In genomic region chr10:5534880-5535856, GRCh38 we compare ENCODE assay signal across 11 cellular contexts. TPM values are rescaled to one million over a fixed set of nuclear protein-coding genes. Genes with fewer than 3 reads are reported as not detected.
DNase-seq lines count a peak whose midpoint lies in the region; ATAC-seq, FAIRE-seq and TF ChIP-seq lines count a peak whose summit lies in the region.
"Had no signal": no experiment of that assay in that cellular context is flagged by ENCODE, and none has a peak within 500 bp of the region (broad histone marks: within the 10 kb centered on the region; RNA-seq: fewer than 3 reads in every experiment).

No MANE protein-coding gene starts in this region.

- H3K4me3 ChIP-seq in AG10803 (ENCODE audit: low read length) (no peak overlapping the region), epithelial cell of esophagus (ENCODE audit: low read length) (no peak overlapping the region), neutrophil (ENCODE audit: low read depth in 1 of 2, low read length in 1 of 2) (peak overlapping the region in 1 of 2 experiments; percentile 9), kidney (ENCODE audit: low read length in 2 of 2) (no peak overlapping the region)

- no peak for ATAC-seq in HG02852 (IDR thresholded peaks at IDR 0.05; ENCODE audit: unreplicated experiment)

- no peak for FAIRE-seq in kidney (lab: Jason Lieb, UNC)

- H3K36me3 ChIP-seq in neutrophil: no peaks in the 10 kb centered on the region
- no peaks in the 10 kb centered on the region for H3K36me3 ChIP-seq in kidney (ENCODE audit: control insufficient read depth in 1 of 2, insufficient read depth in 2 of 2, low read length in 2 of 2)

- intact Hi-C loops in kidney (cut with DNase I): no loop called here

- H3K27ac ChIP-seq in neutrophil: peak overlapping the region; percentile 71
- H3K27ac ChIP-seq in kidney (ENCODE audit: low read depth in 2 of 2, low read length in 2 of 2): no peak overlapping the region
- H3K27ac ChIP-seq: C4-2B had no signal

- DNase-seq in AG10803 (ENCODE audit: low read depth) (peak; percentile 91), NOMO-1 treated with DMSO at 0.1 percent for 48 hours (lab: John Stamatoyannopoulos, UW; ENCODE audit: unreplicated experiment) (peak; percentile 72), epithelial cell of esophagus (ENCODE audit: low read depth) (peak; percentile 56), NCI-H146 (lab: John Stamatoyannopoulos, UW) (no peak), kidney (no peak), RKO (ENCODE audit: low spot score) (no peak)
- DNase-seq: NCI-H748 treated with DMSO at 0.1 percent for 48 hours had no signal

- no peaks in the 10 kb centered on the region for H3K27me3 ChIP-seq in neutrophil

- H3K9ac ChIP-seq in kidney (ENCODE audit: low read length in 2 of 2): no peak overlapping the region

- H3K4me1 ChIP-seq in neutrophil (ENCODE audit: control insufficient read depth in 1 of 2, insufficient read depth in 1 of 2, low read depth in 1 of 2, low read length in 1 of 2) (peaks cover 43 to 44% of the 10 kb centered on the region in 2 experiments), kidney (ENCODE audit: control insufficient read depth in 1 of 2, insufficient read depth in 1 of 2, low read depth in 1 of 2, low read length in 2 of 2) (no peaks in the 10 kb centered on the region)

- H3K9me3 ChIP-seq in neutrophil (no peaks in the 10 kb centered on the region), kidney (ENCODE audit: control insufficient read depth in 1 of 2, low read length in 2 of 2) (no peaks in the 10 kb centered on the region)

- TF ChIP-seq CTCF in AG10803 (conservative IDR thresholded peaks at IDR 0.05; ENCODE audit: low read length) (no peak), epithelial cell of esophagus (IDR thresholded peaks at IDR 0.05; ENCODE audit: insufficient read depth, low read depth, low read length, missing control alignments) (no peak), neutrophil (IDR thresholded peaks at IDR 0.05) (no peak), kidney (IDR thresholded peaks at IDR 0.05; ENCODE audit: borderline replicate concordance, extremely low read depth, insufficient read depth) (no peak)

RNA-seq across cellular contexts. Expression of gene CALML3, which starts 10.4 kb away (rescaled TPM):
- total RNA-seq in kidney: not detected
- polyA plus RNA-seq in kidney (ENCODE audit: insufficient read depth, low read depth, low replicate concordance): 15.9 TPM
- total RNA-seq: neural crest cell had no signal

RNA-seq across cellular contexts. Expression of gene CALML5, which starts 35.8 kb away (rescaled TPM):
- total RNA-seq in kidney: not detected
- not detected for polyA plus RNA-seq in kidney (ENCODE audit: insufficient read depth, low read depth, low replicate concordance)
- total RNA-seq: neural crest cell had no signal

Comparison
In these comparisons a context has a peak if more than half of its experiments do, and no peak if none do; other contexts are left out.
1. DNase-seq: peak in AG10803 (single experiment), NOMO-1 treated with DMSO at 0.1 percent for 48 hours (single experiment) and epithelial cell of esophagus (single experiment); none in NCI-H146 (single experiment), kidney (single experiment) and RKO (single experiment).